Comparison of ENCODE assay signal across 1 cellular context in genomic region chr15:37824717-37825382, GRCh38.
TF ChIP-seq lines count a peak whose summit lies in the region.

No MANE protein-coding gene starts in this region.

TF ChIP-seq in GM23338, 12 proteins besides CTCF, POLR2A, EP300 and RAD21 (continued from another document):
- TF ChIP-seq ZNF462 (CRISPR knock-in tag; IDR thresholded peaks at IDR 0.05), result no peak
- TF ChIP-seq POLR2AphosphoS5 (IDR thresholded peaks at IDR 0.05; ENCODE audit: low read depth), result no peak
- no peak for TF ChIP-seq CREB1 (CRISPR knock-in tag; IDR thresholded peaks at IDR 0.05; ENCODE audit: low read depth)
TF ChIP-seq in GM23338: peak in this region for 0.
